8 cellular contexts compared by ENCODE assay signal in genomic region chr15:65583701-65584100, GRCh38. TPM values are rescaled to one million over a fixed set of nuclear protein-coding genes. Genes with fewer than 3 reads are reported as not detected.
DNase-seq lines count a peak whose midpoint lies in the region; FAIRE-seq and TF ChIP-seq lines count a peak whose summit lies in the region.

No MANE protein-coding gene starts in this region.

- no peaks in the 10 kb centered on the region for H3K9me3 ChIP-seq in Peyer's patch
- H3K9me3 ChIP-seq in adrenal gland (replicated peaks in 1 of 3) = no peaks in the 10 kb centered on the region

- DNase-seq in GM19238 (ENCODE audit: insufficient read length, low spot score) = peak; percentile 44
- DNase-seq in Peyer's patch = peak in 2 of 3 donors; percentile 66
- DNase-seq in brain microvascular endothelial cell = peak; percentile 56
- peak; percentile 7 for DNase-seq in retina
- no peak for DNase-seq in HTR-8/SVneo (ENCODE audit: insufficient read length, low spot score)
- no peak for DNase-seq in NCI-H1417 treated with DMSO at 0.1 percent for 48 hours (lab: John Stamatoyannopoulos, UW)
- DNase-seq in adrenal gland = no peak
- DNase-seq in NCI-H1092 treated with DMSO at 0.1 percent for 48 hours (lab: John Stamatoyannopoulos, UW) = no peak

- FAIRE-seq in HTR-8/SVneo (lab: Jason Lieb, UNC) = no peak

- H3K27ac ChIP-seq in Peyer's patch (peak overlapping the region in 3 of 4 donors; percentile 8 to 32 (median 13)), brain microvascular endothelial cell (peak overlapping the region; percentile 58), adrenal gland (peak overlapping the region in 2 of 5 donors; percentile 40 to 55)

- TF ChIP-seq POLR2A in Peyer's patch (IDR thresholded peaks at IDR 0.05) = no peak
- no peak for TF ChIP-seq POLR2A in adrenal gland (IDR thresholded peaks at IDR 0.05)

- WGBS in adrenal gland, 4 donors = 32 to 38% (median 34%) methylated on average over 1 of the region's 1 CpG

- H3K4me1 ChIP-seq in Peyer's patch (peaks cover 0 to 10% (median 0%) of the 10 kb centered on the region in 4 donors), adrenal gland (replicated peaks in 1 of 2) (peaks cover 0 to 43% of the 10 kb centered on the region in 2 donors)

- H3K27me3 ChIP-seq in Peyer's patch (no peaks in the 10 kb centered on the region), brain microvascular endothelial cell (replicated peaks) (no peaks in the 10 kb centered on the region), adrenal gland (no peaks in the 10 kb centered on the region)

- H3K4me3 ChIP-seq in Peyer's patch (no peak overlapping the region), brain microvascular endothelial cell (ENCODE audit: low read depth, low read length) (no peak overlapping the region), adrenal gland (no peak overlapping the region)

- intact Hi-C loops in adrenal gland (cut with DNase I) = loop anchor here in 1 of 2 donors (10.0 kb wide), 1 partner anchor 179 kb away; no protein-coding TSS in a partner anchor

- H3K36me3 ChIP-seq in Peyer's patch (peaks cover 0 to 82% (median 0%) of the 10 kb centered on the region in 3 donors), brain microvascular endothelial cell (replicated peaks) (peaks cover 24% of the 10 kb centered on the region), adrenal gland (replicated peaks in 1 of 2) (peaks cover 0 to 50% of the 10 kb centered on the region in 2 donors)

- TF ChIP-seq CTCF in Peyer's patch (IDR thresholded peaks at IDR 0.05) = no peak
- TF ChIP-seq CTCF in brain microvascular endothelial cell (IDR thresholded peaks at IDR 0.05; ENCODE audit: low read depth, low read length, missing control alignments) = no peak
- TF ChIP-seq CTCF in adrenal gland (IDR thresholded peaks at IDR 0.05) = no peak

- in situ Hi-C loops in brain microvascular endothelial cell (cut with HindIII; ENCODE audit: low pct_ligation_motif_present, low sequenced_read_pairs) = no loop called here

RNA-seq across cellular contexts. Expression of gene INTS14, which starts 27.2 kb away (rescaled TPM):
- total RNA-seq in Peyer's patch (10 to 100 TPM; 44.1 to 90.8 (median 54.9) TPM), adrenal gland (10 to 100 TPM; 23.7 to 64.6 (median 35.2) TPM)
- polyA plus RNA-seq in adrenal gland = 10 to 100 TPM; 16.4 to 37.4 (median 21.6) TPM

RNA-seq across cellular contexts. Expression of gene SLC24A1, which starts 38.0 kb away (rescaled TPM):
- 10 to 100 TPM in 1 of 4 donors, 1 to 10 TPM in 3; 6.0 to 15.7 (median 9.4) TPM for total RNA-seq in Peyer's patch
- 10 to 100 TPM in 3 of 8 donors, 1 to 10 TPM in 5; 5.5 to 15.8 (median 9.2) TPM for total RNA-seq in adrenal gland
- polyA plus RNA-seq in adrenal gland = 1 to 10 TPM; 3.3 to 8.1 (median 8.1) TPM

RNA-seq across cellular contexts. Expression of gene HACD3, which starts 53.4 kb away (rescaled TPM):
- total RNA-seq in Peyer's patch = 10 to 100 TPM; 22.3 to 36.5 (median 26.8) TPM
- total RNA-seq in adrenal gland = 100 to 1,000 TPM in 6 of 8 donors, 10 to 100 TPM in 2; 95.9 to 142 (median 119) TPM
- 100 to 1,000 TPM in 1 of 3 donors, 10 to 100 TPM in 2; 13.8 to 217 (median 14.8) TPM for polyA plus RNA-seq in adrenal gland

Comparison
In these comparisons a context has a peak if more than half of its experiments do, and no peak if none do; other contexts are left out.
1. DNase-seq: peak in GM19238 (single experiment), Peyer's patch (2 of 3), brain microvascular endothelial cell (single experiment) and retina (single experiment); none in HTR-8/SVneo (single experiment), NCI-H1417 treated with DMSO at 0.1 percent for 48 hours (single experiment), adrenal gland (0 of 7) and NCI-H1092 treated with DMSO at 0.1 percent for 48 hours (single experiment).